Comparison of ENCODE assay signal across 19 cellular contexts in genomic region chr10:10056958-10057357, GRCh38.
DNase-seq lines count a peak whose midpoint lies in the region; TF ChIP-seq lines count a peak whose summit lies in the region.
"Had no signal": no experiment of that assay in that cellular context is flagged by ENCODE, and none has a peak within 500 bp of the region (broad histone marks: within the 10 kb centered on the region; RNA-seq: fewer than 3 reads in every experiment).

No MANE protein-coding gene starts in this region.

- H3K27ac ChIP-seq in neural progenitor cell, result no peak overlapping the region
- H3K27ac ChIP-seq: adrenal gland, PC-9 had no signal

- in situ Hi-C loops in KBM-7 (cut with MboI; ENCODE audit: low pct_unique_long_range_greater_than_20kb, low sequenced_read_pairs), result no loop called here

- H3K27ac Mint-ChIP-seq in neural progenitor cell, result no peak overlapping the region
- no peak overlapping the region for H3K27ac Mint-ChIP-seq in activated naive CD4-positive, alpha-beta T cell treated with anti-CD3 and anti-CD28 coated beads for 36 hours
- H3K27ac Mint-ChIP-seq: stimulated activated naive CD8-positive, alpha-beta T cell treated with anti-CD3 and anti-CD28 coated beads, Interleukin-15, amount 100 ng/mL, for 72 hours; T-helper 1 cell treated with Interleukin-12 subunit alpha and Interleukin-12 subunit beta and Interleukin-4 antibody, amounts not matched to agents 30 μg/mL and 1 μg/mL, for 36 hours had no signal

- intact Hi-C loops in activated naive CD4-positive, alpha-beta T cell treated with anti-CD3 and anti-CD28 coated beads for 36 hours (cut with micrococcal nuclease), result no loop called here

- no peaks in the 10 kb centered on the region for H3K79me2 ChIP-seq in neural progenitor cell (ENCODE audit: low read depth)

- CTCF ChIA-PET in activated naive CD4-positive, alpha-beta T cell treated with anti-CD3 and anti-CD28 coated beads for 36 hours (lab: Charles Lee), result interaction anchor here (0.6 to 0.7 kb wide), 2 partner anchors 34 to 321 kb away, joined by 3 read pairs; no protein-coding TSS in a partner anchor

- no peak overlapping the region for H3K4me2 ChIP-seq in neural progenitor cell
- H3K4me2 ChIP-seq: PC-9 had no signal

- H3K36me3 Mint-ChIP-seq in neural progenitor cell, result no peaks in the 10 kb centered on the region
- no peaks in the 10 kb centered on the region for H3K36me3 Mint-ChIP-seq in activated naive CD4-positive, alpha-beta T cell treated with anti-CD3 and anti-CD28 coated beads for 36 hours (ENCODE audit: low read depth)

- no peak overlapping the region for H3K4me3 Mint-ChIP-seq in neural progenitor cell
- no peak overlapping the region for H3K4me3 Mint-ChIP-seq in activated naive CD4-positive, alpha-beta T cell treated with anti-CD3 and anti-CD28 coated beads for 36 hours
- H3K4me3 Mint-ChIP-seq: stimulated activated naive CD8-positive, alpha-beta T cell treated with anti-CD3 and anti-CD28 coated beads, Interleukin-15, amount 100 ng/mL, for 72 hours; T-helper 1 cell treated with Interleukin-12 subunit alpha and Interleukin-12 subunit beta and Interleukin-4 antibody, amounts not matched to agents 30 μg/mL and 1 μg/mL, for 36 hours had no signal

- H3K9me3 ChIP-seq in neural progenitor cell (ENCODE audit: low read depth), result no peaks in the 10 kb centered on the region
- H3K9me3 ChIP-seq: adrenal gland had no signal

- H3K9me3 Mint-ChIP-seq in neural progenitor cell, result no peaks in the 10 kb centered on the region
- H3K9me3 Mint-ChIP-seq in activated naive CD4-positive, alpha-beta T cell treated with anti-CD3 and anti-CD28 coated beads for 36 hours, result no peaks in the 10 kb centered on the region
- H3K9me3 Mint-ChIP-seq: stimulated activated naive CD8-positive, alpha-beta T cell treated with anti-CD3 and anti-CD28 coated beads, Interleukin-15, amount 100 ng/mL, for 72 hours; T-helper 1 cell treated with Interleukin-12 subunit alpha and Interleukin-12 subunit beta and Interleukin-4 antibody, amounts not matched to agents 30 μg/mL and 1 μg/mL, for 36 hours had no signal

- peak; percentile 24 for DNase-seq in GM03348 (ENCODE audit: low spot score)
- peak; percentile 31 for DNase-seq in NCI-H226
- peak; percentile 51 for DNase-seq in fibroblast of villous mesenchyme (ENCODE audit: low read depth)
- DNase-seq in neural progenitor cell (ENCODE audit: low spot score), result peak; percentile 8
- no peak for DNase-seq in activated naive CD4-positive, alpha-beta T cell treated with anti-CD3 and anti-CD28 coated beads for 36 hours
- no peak for DNase-seq in NOMO-1 treated with dmso at 0.1 percent for 144 hours (lab: John Stamatoyannopoulos, UW; ENCODE audit: unreplicated experiment)
- DNase-seq in KBM-7, result no peak
- DNase-seq: activated CD8-positive, alpha-beta memory T cell treated with anti-CD3 and anti-CD28 coated beads, Interleukin-2, amount 50 U/mL, for 48 hours; activated gamma-delta T cell treated with Interleukin-2 at 50 U/mL for 16 hours; adrenal gland; EL; erythroblast; NCI-H1417; NCI-H2171 treated with DMSO at 0.1 percent for 48 hours; NCI-H774; PC-9; stimulated activated CD4-positive, alpha-beta T cell treated with anti-CD3 and anti-CD28 coated beads, Interleukin-4, amount 100 ng/mL, for 4 hours; stimulated activated naive CD8-positive, alpha-beta T cell treated with anti-CD3 and anti-CD28 coated beads, Interleukin-15, amount 100 ng/mL, for 72 hours had no signal

- H3K4me1 Mint-ChIP-seq in neural progenitor cell, result no peaks in the 10 kb centered on the region
- no peaks in the 10 kb centered on the region for H3K4me1 Mint-ChIP-seq in activated naive CD4-positive, alpha-beta T cell treated with anti-CD3 and anti-CD28 coated beads for 36 hours (ENCODE audit: low read depth)
- H3K4me1 Mint-ChIP-seq: stimulated activated naive CD8-positive, alpha-beta T cell treated with anti-CD3 and anti-CD28 coated beads, Interleukin-15, amount 100 ng/mL, for 72 hours had no signal

- peak; percentile 39 for TF ChIP-seq CTCF in fibroblast of villous mesenchyme (IDR thresholded peaks at IDR 0.05; ENCODE audit: insufficient read depth, low read depth, low read length)
- peak; percentile 15 for TF ChIP-seq CTCF in neural progenitor cell (IDR thresholded peaks at IDR 0.05)

- no peaks in the 10 kb centered on the region for H4K20me1 ChIP-seq in neural progenitor cell (ENCODE audit: low read depth)

- H3K27me3 ChIP-seq in neural progenitor cell, result no peaks in the 10 kb centered on the region
- H3K27me3 ChIP-seq: adrenal gland had no signal

- no peak overlapping the region for H3K9ac ChIP-seq in neural progenitor cell

- no peaks in the 10 kb centered on the region for H3K4me1 ChIP-seq in neural progenitor cell
- H3K4me1 ChIP-seq: adrenal gland had no signal

- no peaks in the 10 kb centered on the region for H3K27me3 Mint-ChIP-seq in neural progenitor cell (ENCODE audit: insufficient read depth, low read depth)
- peaks cover 37% of the 10 kb centered on the region for H3K27me3 Mint-ChIP-seq in activated naive CD4-positive, alpha-beta T cell treated with anti-CD3 and anti-CD28 coated beads for 36 hours (ENCODE audit: low read depth)

- H2AFZ ChIP-seq in neural progenitor cell (replicated peaks), result no peak overlapping the region
- H2AFZ ChIP-seq: PC-9 had no signal

- H3K36me3 ChIP-seq in neural progenitor cell, result no peaks in the 10 kb centered on the region
- H3K36me3 ChIP-seq: adrenal gland had no signal

- H3K4me3 ChIP-seq in fibroblast of villous mesenchyme (ENCODE audit: low read depth, low read length), result no peak overlapping the region
- H3K4me3 ChIP-seq in neural progenitor cell, result no peak overlapping the region
- H3K4me3 ChIP-seq: adrenal gland, PC-9 had no signal

- H3F3A ChIP-seq in neural progenitor cell (ENCODE audit: low read depth), result no peaks in the 10 kb centered on the region

Comparison
In these comparisons a context has a peak if more than half of its experiments do, and no peak if none do; other contexts are left out.
1. DNase-seq: peak in GM03348 (single experiment), NCI-H226 (single experiment), fibroblast of villous mesenchyme (single experiment) and neural progenitor cell (single experiment); none in activated naive CD4-positive, alpha-beta T cell treated with anti-CD3 and anti-CD28 coated beads for 36 hours (single experiment), NOMO-1 treated with dmso at 0.1 percent for 144 hours (single experiment) and KBM-7 (single experiment).